Comparison of ENCODE assay signal across 11 cellular contexts in the genomic region with DNA sequence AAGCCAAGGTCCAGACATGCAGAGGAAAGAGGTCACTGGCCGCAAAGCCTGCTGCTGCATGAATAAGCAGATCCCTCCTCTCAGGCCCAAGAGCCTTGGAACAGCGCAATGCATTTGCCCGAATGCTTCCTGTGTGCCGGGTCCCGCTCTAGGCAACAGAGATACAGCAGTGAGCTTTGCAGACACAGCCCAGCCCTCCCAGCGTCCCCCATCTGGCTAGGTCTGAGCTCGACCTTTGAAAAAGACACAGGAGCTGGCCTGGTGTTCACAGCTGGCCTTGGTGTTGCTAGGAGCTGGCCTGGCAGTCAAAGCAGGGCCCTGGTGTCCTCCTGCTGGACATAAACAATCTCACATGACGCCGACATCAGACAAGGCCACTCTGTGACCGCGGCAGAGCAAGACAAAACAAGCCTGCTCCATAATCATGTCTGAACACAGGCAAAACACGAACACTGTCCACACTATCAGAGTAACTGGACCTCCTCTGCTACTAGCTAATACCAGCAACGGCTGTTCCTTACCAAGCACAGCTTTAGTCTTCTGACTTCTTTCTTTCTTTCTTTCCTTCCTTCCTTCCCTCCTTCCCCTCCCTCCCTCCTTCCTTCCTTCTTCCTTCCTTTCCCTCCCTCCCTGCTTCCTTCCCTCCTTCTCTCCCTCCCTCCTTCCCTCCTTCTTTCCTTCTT. TPM values are rescaled to one million over a fixed set of nuclear protein-coding genes. Genes with fewer than 3 reads are reported as not detected.
DNase-seq lines count a peak whose midpoint lies in the region; ATAC-seq and TF ChIP-seq lines count a peak whose summit lies in the region.
"Had no signal": no experiment of that assay in that cellular context is flagged by ENCODE, and none has a peak within 500 bp of the region (broad histone marks: within the 10 kb centered on the region; RNA-seq: fewer than 3 reads in every experiment).

No MANE protein-coding gene starts in this region.

- TF ChIP-seq POLR2A in stomach (IDR thresholded peaks at IDR 0.05) = no peak

- H3K9me3 ChIP-seq in NT2/D1 (ENCODE audit: insufficient read depth, low read length) (no peaks in the 10 kb centered on the region), endodermal cell (ENCODE audit: control insufficient read depth, low read length) (no peaks in the 10 kb centered on the region), lower lobe of right lung (no peaks in the 10 kb centered on the region), stomach (no peaks in the 10 kb centered on the region)

- H3K9me3 Mint-ChIP-seq in endodermal cell = no peaks in the 10 kb centered on the region

- ATAC-seq in lower lobe of right lung = peak in 1 of 2 donors; percentile 62

- TF ChIP-seq CTCF in endodermal cell (conservative IDR thresholded peaks at IDR 0.05) = peak; percentile 31
- peak; percentile 19 for TF ChIP-seq CTCF in lower lobe of right lung (IDR thresholded peaks at IDR 0.05)
- no peak for TF ChIP-seq CTCF in stomach (IDR thresholded peaks at IDR 0.05)

- 85 to 87% methylated on average over 9 to 13 of the region's 13 CpGs for WGBS in endodermal cell (ENCODE audit: insufficient coverage in 1 of 2, insufficient read length in 1 of 2), 2 experiments
- 39 to 53% (median 43%) methylated on average over 13 of the region's 13 CpGs for WGBS in stomach, 5 donors

- H3K36me3 ChIP-seq in NT2/D1 (ENCODE audit: insufficient read depth, insufficient read length, low read length) (no peaks in the 10 kb centered on the region), endodermal cell (ENCODE audit: control insufficient read depth, insufficient read depth, low read length) (no peaks in the 10 kb centered on the region), lower lobe of right lung (no peaks in the 10 kb centered on the region), stomach (no peaks in the 10 kb centered on the region)

- no peak overlapping the region for H3K27ac Mint-ChIP-seq in endodermal cell

- DNase-seq in NT2/D1 (ENCODE audit: low read depth, low spot score) = no peak
- DNase-seq in endodermal cell = no peak
- DNase-seq in lower lobe of right lung = no peak
- DNase-seq in stomach = peak; percentile 32
- no peak for DNase-seq in NCI-H1048 (lab: John Stamatoyannopoulos, UW)
- no peak for DNase-seq in NCI-H2029 (lab: John Stamatoyannopoulos, UW)
- DNase-seq in DMS 273 treated with DMSO at 0.1 percent for 48 hours (lab: John Stamatoyannopoulos, UW) = no peak
- DNase-seq in GM03348 (ENCODE audit: low spot score) = no peak
- DNase-seq: activated naive CD4-positive, alpha-beta T cell treated with Interleukin-2 at 50 U/mL for 16 hours had no signal

- peaks cover 32% of the 10 kb centered on the region for H3K27me3 Mint-ChIP-seq in endodermal cell (ENCODE audit: insufficient read depth)

- H3K9ac ChIP-seq in NT2/D1 (ENCODE audit: insufficient read length, low read depth) = peak overlapping the region; percentile 24
- H3K9ac ChIP-seq in endodermal cell (ENCODE audit: extremely low read depth, low read length, poor library complexity, severe bottlenecking) = no peak overlapping the region

- H3K4me1 ChIP-seq in NT2/D1 (ENCODE audit: insufficient read depth, insufficient read length) = peaks cover 9% of the 10 kb centered on the region
- peaks cover under 1% of the 10 kb centered on the region for H3K4me1 ChIP-seq in endodermal cell (ENCODE audit: control insufficient read depth, insufficient read depth, low read length)
- peaks cover 22% of the 10 kb centered on the region for H3K4me1 ChIP-seq in lower lobe of right lung
- peaks cover 3 to 27% (median 4%) of the 10 kb centered on the region in 4 donors for H3K4me1 ChIP-seq in stomach

- no peak for TF ChIP-seq EP300 in stomach (IDR thresholded peaks at IDR 0.05)

- peaks cover 1% of the 10 kb centered on the region for H3K4me1 Mint-ChIP-seq in endodermal cell

- peak overlapping the region; percentile 75 for H3K27ac ChIP-seq in endodermal cell (ENCODE audit: low read depth, low read length)
- peak overlapping the region; percentile 69 for H3K27ac ChIP-seq in lower lobe of right lung
- H3K27ac ChIP-seq in stomach = peak overlapping the region; percentile 52 to 78 (median 63)
- H3K27ac ChIP-seq: SK-N-MC had no signal

- intact Hi-C loops in lower lobe of right lung (cut with DNase I) (no loop called here), stomach (cut with DNase I; ENCODE audit: low total_unique reads) (no loop called here)

- H3K36me3 Mint-ChIP-seq in endodermal cell (ENCODE audit: low read depth) = no peaks in the 10 kb centered on the region
- H3K36me3 Mint-ChIP-seq: IgD-negative memory B cell had no signal

- H3K4me3 ChIP-seq in NT2/D1 (ENCODE audit: insufficient read length, low read depth) (no peak overlapping the region), endodermal cell (ENCODE audit: low read length) (no peak overlapping the region), lower lobe of right lung (no peak overlapping the region), stomach (no peak overlapping the region)
- H3K4me3 ChIP-seq: SK-N-MC had no signal

- H3K4me3 Mint-ChIP-seq in endodermal cell = no peak overlapping the region

- peaks cover 3% of the 10 kb centered on the region for H3K27me3 ChIP-seq in NT2/D1 (ENCODE audit: insufficient read depth, insufficient read length)
- peaks cover 7% of the 10 kb centered on the region for H3K27me3 ChIP-seq in endodermal cell (ENCODE audit: control insufficient read depth, insufficient read depth, low read length, poor library complexity, severe bottlenecking)
- no peaks in the 10 kb centered on the region for H3K27me3 ChIP-seq in lower lobe of right lung (ENCODE audit: low read depth)
- H3K27me3 ChIP-seq in stomach = no peaks in the 10 kb centered on the region

RNA-seq across cellular contexts. Expression of a gene that starts 5.7 kb away (rescaled TPM):
- 1 to 10 TPM; 2.6 to 3.0 TPM for total RNA-seq in endodermal cell
- polyA plus RNA-seq in endodermal cell (2013, experiment 1 of 2) = 2.3 TPM
- polyA plus RNA-seq in endodermal cell (2013, experiment 2 of 2) = 1.6 TPM
- total RNA-seq in lower lobe of right lung = 3.8 TPM
- 1 to 10 TPM in 2 of 5 donors, not detected in 3; 3.9 to 5.2 TPM for total RNA-seq in stomach
- polyA plus RNA-seq in stomach = 1 to 10 TPM; 5.5 to 8.8 (median 5.8) TPM

RNA-seq across cellular contexts. Expression of a gene that starts 21.3 kb away (rescaled TPM):
- total RNA-seq in endodermal cell (10 to 100 TPM; 45.9 to 53.2 TPM), lower lobe of right lung (54.9 TPM), stomach (100 to 1,000 TPM in 1 of 5 donors, 10 to 100 TPM in 3, 1 to 10 TPM in 1; 6.2 to 304 (median 84.0) TPM)
- polyA plus RNA-seq in endodermal cell (2013, experiment 1 of 2) = 66.1 TPM
- polyA plus RNA-seq in endodermal cell (2013, experiment 2 of 2) = 59.3 TPM
- 10 to 100 TPM; 68.0 to 75.8 (median 72.4) TPM for polyA plus RNA-seq in stomach

RNA-seq across cellular contexts. Expression of a gene that starts 27.9 kb away (rescaled TPM):
- total RNA-seq in endodermal cell = 10 to 100 TPM; 18.0 to 21.4 TPM
- polyA plus RNA-seq in endodermal cell (2013, experiment 1 of 2) = 10.9 TPM
- 13.2 TPM for polyA plus RNA-seq in endodermal cell (2013, experiment 2 of 2)
- 79.0 TPM for total RNA-seq in lower lobe of right lung
- total RNA-seq in stomach = 10 to 100 TPM in 3 of 5 donors, 1 to 10 TPM in 2; 5.1 to 56.6 (median 18.3) TPM
- 10 to 100 TPM; 13.3 to 25.5 (median 19.2) TPM for polyA plus RNA-seq in stomach

RNA-seq across cellular contexts. Expression of a gene that starts 41.0 kb away (rescaled TPM):
- total RNA-seq in endodermal cell = 100 to 1,000 TPM in 1 of 2 donors, 10 to 100 TPM in 1; 86.1 to 124 TPM
- 62.2 TPM for polyA plus RNA-seq in endodermal cell (2013, experiment 1 of 2)
- 61.6 TPM for polyA plus RNA-seq in endodermal cell (2013, experiment 2 of 2)
- total RNA-seq in lower lobe of right lung = 289 TPM
- total RNA-seq in stomach = 100 to 1,000 TPM in 2 of 5 donors, 10 to 100 TPM in 3; 15.2 to 357 (median 70.1) TPM
- polyA plus RNA-seq in stomach = 10 to 100 TPM; 31.3 to 38.4 (median 38.0) TPM

Comparison
In these comparisons a context has a peak if more than half of its experiments do, and no peak if none do; other contexts are left out.
1. CTCF ChIP-seq: peak in endodermal cell (single experiment) and lower lobe of right lung (single experiment); none in stomach (0 of 7).
2. Peak in every context shown above with its lines, with median percentiles within 50 percentile points of each other: H3K27ac ChIP-seq.